In the genomic region with DNA sequence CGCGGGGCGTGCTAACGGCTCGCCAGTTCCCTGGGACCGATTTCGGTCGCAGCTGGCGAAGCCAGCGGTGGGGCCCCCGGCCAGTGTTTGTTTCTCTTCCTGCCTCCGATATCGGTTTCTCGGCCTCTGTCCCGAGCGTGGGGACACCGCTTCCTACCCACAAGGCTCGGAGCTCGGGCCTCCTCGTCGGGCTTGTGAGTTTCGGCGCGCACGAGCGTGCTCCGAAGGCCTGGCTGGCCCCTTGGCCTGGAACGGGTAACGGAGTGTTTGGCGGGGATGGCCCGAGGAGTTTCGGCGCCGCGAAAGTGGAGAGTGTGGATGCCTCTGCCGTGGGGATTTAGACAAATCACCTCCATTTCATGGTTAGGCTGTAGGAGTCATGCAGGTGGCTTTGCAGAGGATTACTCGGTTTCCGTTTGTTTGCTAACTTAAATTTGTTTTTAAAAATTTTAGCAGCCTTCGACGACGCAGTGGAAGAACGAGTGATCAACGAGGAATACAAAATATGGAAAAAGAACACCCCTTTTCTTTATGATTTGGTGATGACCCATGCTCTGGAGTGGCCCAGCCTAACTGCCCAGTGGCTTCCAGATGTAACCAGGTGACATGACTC, we compare ENCODE assay signal across 1 cellular context.
TF ChIP-seq lines count a peak whose summit lies in the region.

No MANE protein-coding gene starts in this region.

TF ChIP-seq in GM12878, 131 proteins besides CTCF, POLR2A, EP300 and RAD21:
- no peak for TF ChIP-seq BRCA1 (IDR thresholded peaks at IDR 0.05; ENCODE audit: low read depth, low read length)
- TF ChIP-seq STAT1 (conservative IDR thresholded peaks at IDR 0.05): no peak
- no peak for TF ChIP-seq MYB (IDR thresholded peaks at IDR 0.05; ENCODE audit: borderline replicate concordance, low read depth, low read length)
- no peak for TF ChIP-seq CBX5 (IDR thresholded peaks at IDR 0.05; ENCODE audit: low read depth)
- no peak for TF ChIP-seq SP1 (IDR thresholded peaks at IDR 0.05; ENCODE audit: low read depth, low read length)
- TF ChIP-seq KAT2A (conservative IDR thresholded peaks at IDR 0.05; ENCODE audit: control insufficient read depth, low read depth, low read length): no peak
- TF ChIP-seq HCFC1 (IDR thresholded peaks at IDR 0.05; ENCODE audit: low read length): no peak
- TF ChIP-seq, protein P1, sequence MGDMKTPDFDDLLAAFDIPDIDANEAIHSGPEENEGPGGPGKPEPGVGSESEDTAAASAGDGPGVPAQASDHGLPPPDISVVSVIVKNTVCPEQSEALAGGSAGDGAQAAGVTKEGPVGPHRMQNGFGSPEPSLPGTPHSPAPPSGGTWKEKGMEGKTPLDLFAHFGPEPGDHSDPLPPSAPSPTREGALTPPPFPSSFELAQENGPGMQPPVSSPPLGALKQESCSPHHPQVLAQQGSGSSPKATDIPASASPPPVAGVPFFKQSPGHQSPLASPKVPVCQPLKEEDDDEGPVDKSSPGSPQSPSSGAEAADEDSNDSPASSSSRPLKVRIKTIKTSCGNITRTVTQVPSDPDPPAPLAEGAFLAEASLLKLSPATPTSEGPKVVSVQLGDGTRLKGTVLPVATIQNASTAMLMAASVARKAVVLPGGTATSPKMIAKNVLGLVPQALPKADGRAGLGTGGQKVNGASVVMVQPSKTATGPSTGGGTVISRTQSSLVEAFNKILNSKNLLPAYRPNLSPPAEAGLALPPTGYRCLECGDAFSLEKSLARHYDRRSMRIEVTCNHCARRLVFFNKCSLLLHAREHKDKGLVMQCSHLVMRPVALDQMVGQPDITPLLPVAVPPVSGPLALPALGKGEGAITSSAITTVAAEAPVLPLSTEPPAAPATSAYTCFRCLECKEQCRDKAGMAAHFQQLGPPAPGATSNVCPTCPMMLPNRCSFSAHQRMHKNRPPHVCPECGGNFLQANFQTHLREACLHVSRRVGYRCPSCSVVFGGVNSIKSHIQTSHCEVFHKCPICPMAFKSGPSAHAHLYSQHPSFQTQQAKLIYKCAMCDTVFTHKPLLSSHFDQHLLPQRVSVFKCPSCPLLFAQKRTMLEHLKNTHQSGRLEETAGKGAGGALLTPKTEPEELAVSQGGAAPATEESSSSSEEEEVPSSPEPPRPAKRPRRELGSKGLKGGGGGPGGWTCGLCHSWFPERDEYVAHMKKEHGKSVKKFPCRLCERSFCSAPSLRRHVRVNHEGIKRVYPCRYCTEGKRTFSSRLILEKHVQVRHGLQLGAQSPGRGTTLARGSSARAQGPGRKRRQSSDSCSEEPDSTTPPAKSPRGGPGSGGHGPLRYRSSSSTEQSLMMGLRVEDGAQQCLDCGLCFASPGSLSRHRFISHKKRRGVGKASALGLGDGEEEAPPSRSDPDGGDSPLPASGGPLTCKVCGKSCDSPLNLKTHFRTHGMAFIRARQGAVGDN (IDR thresholded peaks at IDR 0.05): peak; percentile 26; the same call in 1 of the 2 replicates
- peak; percentile 37; the same call in 1 of the 2 replicates for TF ChIP-seq NKRF (conservative IDR thresholded peaks at IDR 0.05)
- no peak for TF ChIP-seq IRF4 (IDR thresholded peaks at IDR 0.05; ENCODE audit: low read depth, low read length)
- no peak for TF ChIP-seq SPI1 (IDR thresholded peaks at IDR 0.05; ENCODE audit: borderline replicate concordance, insufficient read depth, low read depth, low read length)
- TF ChIP-seq ZNF207 (IDR thresholded peaks at IDR 0.05; ENCODE audit: borderline replicate concordance): no peak
- TF ChIP-seq ATF2 (IDR thresholded peaks at IDR 0.05; ENCODE audit: low read length): no peak
- TF ChIP-seq BHLHE40 (IDR thresholded peaks at IDR 0.05; ENCODE audit: borderline replicate concordance in 1 of 2, low read depth in 2 of 2, low read length in 1 of 2): 0 out of 4 replicates have a peak, but pooled peaks of 1 of the 2 experiments have one; percentile 23
- TF ChIP-seq, protein P2, sequence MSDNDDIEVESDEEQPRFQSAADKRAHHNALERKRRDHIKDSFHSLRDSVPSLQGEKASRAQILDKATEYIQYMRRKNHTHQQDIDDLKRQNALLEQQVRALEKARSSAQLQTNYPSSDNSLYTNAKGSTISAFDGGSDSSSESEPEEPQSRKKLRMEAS (IDR thresholded peaks at IDR 0.05; ENCODE audit: low read depth, low read length): peak; percentile 63; the same call in 1 of the 2 replicates
- TF ChIP-seq GATAD2B (conservative IDR thresholded peaks at IDR 0.05; ENCODE audit: low read depth): peak; percentile 57; the same call in 1 of the 2 replicates
- TF ChIP-seq, protein P3, sequence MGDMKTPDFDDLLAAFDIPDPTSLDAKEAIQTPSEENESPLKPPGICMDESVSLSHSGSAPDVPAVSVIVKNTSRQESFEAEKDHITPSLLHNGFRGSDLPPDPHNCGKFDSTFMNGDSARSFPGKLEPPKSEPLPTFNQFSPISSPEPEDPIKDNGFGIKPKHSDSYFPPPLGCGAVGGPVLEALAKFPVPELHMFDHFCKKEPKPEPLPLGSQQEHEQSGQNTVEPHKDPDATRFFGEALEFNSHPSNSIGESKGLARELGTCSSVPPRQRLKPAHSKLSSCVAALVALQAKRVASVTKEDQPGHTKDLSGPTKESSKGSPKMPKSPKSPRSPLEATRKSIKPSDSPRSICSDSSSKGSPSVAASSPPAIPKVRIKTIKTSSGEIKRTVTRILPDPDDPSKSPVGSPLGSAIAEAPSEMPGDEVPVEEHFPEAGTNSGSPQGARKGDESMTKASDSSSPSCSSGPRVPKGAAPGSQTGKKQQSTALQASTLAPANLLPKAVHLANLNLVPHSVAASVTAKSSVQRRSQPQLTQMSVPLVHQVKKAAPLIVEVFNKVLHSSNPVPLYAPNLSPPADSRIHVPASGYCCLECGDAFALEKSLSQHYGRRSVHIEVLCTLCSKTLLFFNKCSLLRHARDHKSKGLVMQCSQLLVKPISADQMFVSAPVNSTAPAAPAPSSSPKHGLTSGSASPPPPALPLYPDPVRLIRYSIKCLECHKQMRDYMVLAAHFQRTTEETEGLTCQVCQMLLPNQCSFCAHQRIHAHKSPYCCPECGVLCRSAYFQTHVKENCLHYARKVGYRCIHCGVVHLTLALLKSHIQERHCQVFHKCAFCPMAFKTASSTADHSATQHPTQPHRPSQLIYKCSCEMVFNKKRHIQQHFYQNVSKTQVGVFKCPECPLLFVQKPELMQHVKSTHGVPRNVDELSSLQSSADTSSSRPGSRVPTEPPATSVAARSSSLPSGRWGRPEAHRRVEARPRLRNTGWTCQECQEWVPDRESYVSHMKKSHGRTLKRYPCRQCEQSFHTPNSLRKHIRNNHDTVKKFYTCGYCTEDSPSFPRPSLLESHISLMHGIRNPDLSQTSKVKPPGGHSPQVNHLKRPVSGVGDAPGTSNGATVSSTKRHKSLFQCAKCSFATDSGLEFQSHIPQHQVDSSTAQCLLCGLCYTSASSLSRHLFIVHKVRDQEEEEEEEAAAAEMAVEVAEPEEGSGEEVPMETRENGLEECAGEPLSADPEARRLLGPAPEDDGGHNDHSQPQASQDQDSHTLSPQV (IDR thresholded peaks at IDR 0.05): no peak
- TF ChIP-seq SMARCA5 (IDR thresholded peaks at IDR 0.05): peak; percentile 74; the same call in 1 of the 2 replicates
- peak; percentile 40; the same call in 1 of the 2 replicates for TF ChIP-seq SIN3A (IDR thresholded peaks at IDR 0.05; ENCODE audit: low read depth, low read length)
- TF ChIP-seq GABPA (IDR thresholded peaks at IDR 0.05; ENCODE audit: low read depth): no peak
- TF ChIP-seq NR2F1 (conservative IDR thresholded peaks at IDR 0.05): 0 out of 2 replicates have a peak, but pooled peaks have one; percentile 2
- peak; percentile 31 to 39; a peak in 1 of 4 replicates for TF ChIP-seq IKZF2 (IDR thresholded peaks at IDR 0.05)
- TF ChIP-seq BACH1 (IDR thresholded peaks at IDR 0.05; ENCODE audit: borderline replicate concordance): peak; percentile 81
